Comparison of ENCODE assay signal across 8 cellular contexts in genomic region chr17:65559802-65560627, GRCh38. TPM values are rescaled to one million over a fixed set of nuclear protein-coding genes. Genes with fewer than 3 reads are reported as not detected.
DNase-seq lines count a peak whose midpoint lies in the region; ATAC-seq and TF ChIP-seq lines count a peak whose summit lies in the region.

No MANE protein-coding gene starts in this region.

- TF ChIP-seq CTCF in lower lobe of right lung (IDR thresholded peaks at IDR 0.05) = no peak
- no peak for TF ChIP-seq CTCF in thyroid gland (IDR thresholded peaks at IDR 0.05)

- WGBS in thyroid gland, 2 donors = 1% methylated on average over 23 to 27 of the region's 90 CpGs

- H3K4me3 ChIP-seq in H7 (ENCODE audit: insufficient read depth, low read depth, low read length) = peak overlapping the region; percentile 89
- no peak overlapping the region for H3K4me3 ChIP-seq in lower lobe of right lung
- H3K4me3 ChIP-seq in thyroid gland (replicated peaks in 1 of 3) = peak overlapping the region; percentile 11 to 97 (median 88)

- H3K27me3 ChIP-seq in H7 (ENCODE audit: control insufficient read depth, insufficient read depth, low read length) (no peaks in the 10 kb centered on the region; the same call in 1 of the 2 replicates), lower lobe of right lung (ENCODE audit: low read depth) (peaks cover 3% of the 10 kb centered on the region), thyroid gland (no peaks in the 10 kb centered on the region)

- H3K27ac ChIP-seq in lower lobe of right lung (no peak overlapping the region), thyroid gland (peak overlapping the region in 1 of 3 donors; percentile 85)

- ATAC-seq in lower lobe of right lung = peak; percentile 21 to 43

- H3K9me3 ChIP-seq in lower lobe of right lung = no peaks in the 10 kb centered on the region
- no peaks in the 10 kb centered on the region for H3K9me3 ChIP-seq in thyroid gland

- peak in 1 of 2 donors; percentile 60 for TF ChIP-seq POLR2A in thyroid gland (IDR thresholded peaks at IDR 0.05)

- DNase-seq in H7 = peak; percentile 95
- peak; percentile 59 for DNase-seq in SK-N-DZ (ENCODE audit: low spot score)
- peak; percentile 31 for DNase-seq in central memory CD4-positive, alpha-beta T cell
- peak; percentile 61 for DNase-seq in lower lobe of right lung
- DNase-seq in thyroid gland = peak; percentile 44 to 54
- DNase-seq in MV-4-11 (lab: John Stamatoyannopoulos, UW) = no peak
- no peak for DNase-seq in LoVo (ENCODE audit: low spot score)
- no peak for DNase-seq in CD1c-positive myeloid dendritic cell (ENCODE audit: extremely low spot score)

- H3K36me3 ChIP-seq in H7 (replicated peaks; ENCODE audit: control insufficient read depth, insufficient read depth, low read length) (peaks cover 10% of the 10 kb centered on the region), lower lobe of right lung (no peaks in the 10 kb centered on the region), thyroid gland (no peaks in the 10 kb centered on the region)

- H3K4me1 ChIP-seq in lower lobe of right lung = peaks cover 14% of the 10 kb centered on the region
- H3K4me1 ChIP-seq in thyroid gland = peaks cover 6 to 22% of the 10 kb centered on the region in 2 donors

- intact Hi-C loops in lower lobe of right lung (cut with DNase I) (loop anchor here (5.0 to 10.0 kb wide), 2 partner anchors 265 to 602 kb away; no protein-coding TSS in a partner anchor), thyroid gland (cut with DNase I) (loop anchor here (5.0 to 10.0 kb wide), 4 partner anchors 103 to 425 kb away; no protein-coding TSS in a partner anchor)

RNA-seq across cellular contexts. Expression of gene AXIN2, which starts 1.4 kb away (rescaled TPM):
- total RNA-seq in H7 (2014; rRNA removed; shearing (Covaris generic)) = 34.8 and 36.1 TPM in 2 replicates
- 8.4 and 10.5 TPM in 2 replicates for polyA plus RNA-seq in SK-N-DZ (2014; cell fraction: cytosol; rRNA removed)
- polyA plus RNA-seq in SK-N-DZ (2014; cell fraction: nucleus; rRNA removed) = 13.5 and 15.1 TPM in 2 replicates
- total RNA-seq in lower lobe of right lung = 53.4 TPM
- 10 to 100 TPM; 23.9 to 54.3 (median 42.8) TPM for total RNA-seq in thyroid gland

Comparison
In these comparisons a context has a peak if more than half of its experiments do, and no peak if none do; other contexts are left out.
1. DNase-seq: peak in H7 (single experiment), SK-N-DZ (single experiment), central memory CD4-positive, alpha-beta T cell (single experiment), lower lobe of right lung (single experiment) and thyroid gland (2 of 2); none in MV-4-11 (single experiment), LoVo (single experiment) and CD1c-positive myeloid dendritic cell (single experiment).